10 cellular contexts compared by ENCODE assay signal in the genomic region with DNA sequence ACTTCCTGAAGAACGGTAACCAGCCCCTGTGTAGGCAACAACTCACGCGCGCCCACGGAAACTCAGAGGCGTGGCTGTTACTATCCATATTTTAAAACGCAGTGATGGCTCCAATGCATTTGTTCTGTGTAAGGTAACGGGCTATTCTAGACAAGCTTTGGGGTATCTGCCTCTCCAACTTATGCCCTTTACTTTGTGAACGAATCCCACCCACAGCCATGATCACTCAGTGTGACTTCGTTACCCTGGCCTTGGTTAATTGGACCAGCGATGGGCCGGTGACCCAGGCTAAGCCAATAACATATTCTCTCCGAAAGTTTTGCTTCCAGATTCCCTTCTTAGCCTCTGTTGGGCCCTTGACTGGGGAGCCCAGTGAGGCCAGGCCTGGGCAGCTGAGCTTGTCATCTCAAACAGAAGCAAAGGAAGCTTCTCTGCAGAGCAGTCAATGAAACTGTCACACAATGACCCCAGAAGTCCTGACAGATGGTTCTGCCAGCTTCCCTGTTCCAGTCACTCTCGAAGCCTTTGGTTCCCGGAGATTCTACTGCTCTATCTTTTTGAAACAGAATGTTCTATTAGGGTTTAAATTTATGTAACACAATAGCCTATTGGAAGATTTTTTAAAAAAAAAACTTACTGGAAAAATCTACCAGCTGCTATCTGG. TPM values are rescaled to one million over a fixed set of nuclear protein-coding genes. Genes with fewer than 3 reads are reported as not detected.
DNase-seq lines count a peak whose midpoint lies in the region; FAIRE-seq and TF ChIP-seq lines count a peak whose summit lies in the region.
"Had no signal": no experiment of that assay in that cellular context is flagged by ENCODE, and none has a peak within 500 bp of the region (broad histone marks: within the 10 kb centered on the region; RNA-seq: fewer than 3 reads in every experiment).

No MANE protein-coding gene starts in this region.

- H3K23ac ChIP-seq in mesendoderm (ENCODE audit: low read length) = no peak overlapping the region

- H3K79me2 ChIP-seq in Loucy (ENCODE audit: insufficient read depth, low read length) (no peaks in the 10 kb centered on the region), mesendoderm (ENCODE audit: control insufficient read depth, insufficient read depth, low read length) (no peaks in the 10 kb centered on the region)

- H3K4me1 ChIP-seq in Loucy (ENCODE audit: insufficient read depth, low read length, poor library complexity, severe bottlenecking) = peaks cover 21% of the 10 kb centered on the region
- peaks cover 8% of the 10 kb centered on the region for H3K4me1 ChIP-seq in colonic mucosa
- peaks cover 2% of the 10 kb centered on the region for H3K4me1 ChIP-seq in mesendoderm (ENCODE audit: control insufficient read depth, low read depth, low read length)
- peaks cover 23% of the 10 kb centered on the region for H3K4me1 ChIP-seq in suprapubic skin

- no peak for FAIRE-seq in GM19239 (lab: Jason Lieb, UNC)

- TF ChIP-seq CTCF in Loucy (conservative IDR thresholded peaks at IDR 0.05; ENCODE audit: low read length) = no peak
- TF ChIP-seq CTCF in colonic mucosa (IDR thresholded peaks at IDR 0.05) = no peak
- no peak for TF ChIP-seq CTCF in suprapubic skin (IDR thresholded peaks at IDR 0.05)

- H3F3A ChIP-seq in Loucy (ENCODE audit: low read depth) = no peaks in the 10 kb centered on the region

- no peaks in the 10 kb centered on the region for H3K9me3 ChIP-seq in Loucy (ENCODE audit: insufficient read depth, low read depth, low read length)
- no peaks in the 10 kb centered on the region for H3K9me3 ChIP-seq in colonic mucosa
- no peaks in the 10 kb centered on the region for H3K9me3 ChIP-seq in suprapubic skin

- H3K9ac ChIP-seq in Loucy (ENCODE audit: low read depth, low read length, poor library complexity, severe bottlenecking) = no peak overlapping the region
- H3K9ac ChIP-seq in colonic mucosa (ENCODE audit: low read depth in 2 of 2, low read length in 2 of 2) = peak overlapping the region in 1 of 2 donors; percentile 56
- no peak overlapping the region for H3K9ac ChIP-seq in mesendoderm (ENCODE audit: low read length)

- peak overlapping the region; percentile 26; the same call in 1 of the 2 replicates for H2AFZ ChIP-seq in Loucy (ENCODE audit: low read length)

- no peak overlapping the region for H2AK5ac ChIP-seq in mesendoderm (ENCODE audit: low read length)

- no peak overlapping the region for H4K8ac ChIP-seq in mesendoderm (ENCODE audit: low read depth, low read length)

- no peak for TF ChIP-seq POLR2A in suprapubic skin (IDR thresholded peaks at IDR 0.05)

- peak overlapping the region; percentile 80 for H3K27ac ChIP-seq in colonic mucosa
- no peak overlapping the region for H3K27ac ChIP-seq in mesendoderm (ENCODE audit: low read depth, low read length)
- peak overlapping the region; percentile 76 for H3K27ac ChIP-seq in suprapubic skin

- H2BK15ac ChIP-seq in mesendoderm (replicated peaks; ENCODE audit: low read depth) = no peak overlapping the region

- intact Hi-C loops in colonic mucosa (cut with DNase I) = no loop called here

- H3K4me3 ChIP-seq in Loucy (ENCODE audit: low read length, poor library complexity, severe bottlenecking) (no peak overlapping the region), colonic mucosa (no peak overlapping the region), mesendoderm (ENCODE audit: low read length) (no peak overlapping the region), suprapubic skin (peak overlapping the region; percentile 26)

- TF ChIP-seq EP300 in suprapubic skin (IDR thresholded peaks at IDR 0.05) = no peak

- no peak for DNase-seq in colonic mucosa
- no peak for DNase-seq in mesendoderm
- DNase-seq in suprapubic skin (ENCODE audit: low spot score in 2 of 2) = no peak
- DNase-seq in NCI-H2107 (lab: John Stamatoyannopoulos, UW) = no peak
- no peak for DNase-seq in GM19239 (ENCODE audit: insufficient read length, low spot score)
- no peak for DNase-seq in NCI-H2029 treated with DMSO at 0.1 percent for 48 hours (lab: John Stamatoyannopoulos, UW)
- DNase-seq in T1000 (lab: John Stamatoyannopoulos, UW) = no peak
- DNase-seq: activated T-cell treated with anti-CD3 and anti-CD28 coated beads, Interleukin-2, amount 50 U/mL, for 1 hour; effector memory CD8-positive, alpha-beta T cell had no signal

- no peak overlapping the region for H2BK120ac ChIP-seq in mesendoderm (ENCODE audit: low read depth, low read length)

- no peaks in the 10 kb centered on the region for H4K20me1 ChIP-seq in Loucy (ENCODE audit: insufficient read depth, low read length, poor library complexity, severe bottlenecking)

- H3K18ac ChIP-seq in mesendoderm (ENCODE audit: low read length) = no peak overlapping the region

- no CpG with 5 or more reads among the region's 15 CpGs for WGBS in mesendoderm (ENCODE audit: extremely low coverage, insufficient coverage, low lambda C conversion rate)
- 57% methylated on average over 15 of the region's 15 CpGs for WGBS in suprapubic skin

- H3K4me2 ChIP-seq in Loucy (ENCODE audit: low read depth, low read length, poor library complexity, severe bottlenecking) (no peak overlapping the region), mesendoderm (ENCODE audit: low read length) (no peak overlapping the region)

- H4K5ac ChIP-seq in mesendoderm (ENCODE audit: low read length) = no peak overlapping the region

- no peak overlapping the region for H3K4ac ChIP-seq in mesendoderm (ENCODE audit: low read depth, low read length)

- H3K79me1 ChIP-seq in mesendoderm (ENCODE audit: low read length) = no peaks in the 10 kb centered on the region

- H3K36me3 ChIP-seq in Loucy (ENCODE audit: insufficient read depth, low read length) = no peaks in the 10 kb centered on the region
- H3K36me3 ChIP-seq in colonic mucosa = no peaks in the 10 kb centered on the region
- H3K36me3 ChIP-seq in mesendoderm (ENCODE audit: control insufficient read depth, insufficient read depth, low read length) = no peaks in the 10 kb centered on the region
- no peaks in the 10 kb centered on the region for H3K36me3 ChIP-seq in suprapubic skin

- no peaks in the 10 kb centered on the region for H3K27me3 ChIP-seq in Loucy (ENCODE audit: insufficient read depth, low read length, poor library complexity, severe bottlenecking)
- H3K27me3 ChIP-seq in colonic mucosa = no peaks in the 10 kb centered on the region
- H3K27me3 ChIP-seq in mesendoderm (ENCODE audit: insufficient read depth, low read length, poor library complexity) = no peaks in the 10 kb centered on the region
- no peaks in the 10 kb centered on the region for H3K27me3 ChIP-seq in suprapubic skin

- no peak overlapping the region for H2BK5ac ChIP-seq in mesendoderm (ENCODE audit: low read length)

- no peaks in the 10 kb centered on the region for H3K9me2 ChIP-seq in Loucy (replicated peaks; ENCODE audit: low read depth, low read length)

- H3K56ac ChIP-seq in mesendoderm (ENCODE audit: low read length) = peak overlapping the region; percentile 6

RNA-seq across cellular contexts. Expression of gene ROCK2, which starts 30.7 kb away (rescaled TPM):
- total RNA-seq in colonic mucosa (10 to 100 TPM; 62.7 to 80.9 TPM), suprapubic skin (10 to 100 TPM; 21.8 to 54.0 (median 26.6) TPM)
- 25.6 TPM for polyA plus RNA-seq in mesendoderm (2013, experiment 1 of 2)
- 25.3 TPM for polyA plus RNA-seq in mesendoderm (2013, experiment 2 of 2)
